In genomic region chr13:51626749-51627148, GRCh38 we compare ENCODE assay signal across 1 cellular context.
TF ChIP-seq lines count a peak whose summit lies in the region.

No MANE protein-coding gene starts in this region.

TF ChIP-seq in HepG2, 621 proteins besides CTCF, POLR2A, EP300 and RAD21:
- TF ChIP-seq ZNF772 (CRISPR knock-in tag; IDR thresholded peaks at IDR 0.05) (no peak), ZNF512B (CRISPR knock-in tag; IDR thresholded peaks at IDR 0.05; ENCODE audit: borderline replicate concordance) (no peak), MAFK (conservative IDR thresholded peaks at IDR 0.05 in 1 of 2, IDR thresholded peaks at IDR 0.05 in 1 of 2; ENCODE audit: low read length in 2 of 2) (no peak), ZNF878 (CRISPR knock-in tag; IDR thresholded peaks at IDR 0.05) (no peak), RFX5 (IDR thresholded peaks at IDR 0.05; ENCODE audit: low read depth, low read length) (no peak), TFE3 (CRISPR knock-in tag; IDR thresholded peaks at IDR 0.05) (no peak), ZNF180 (CRISPR knock-in tag; IDR thresholded peaks at IDR 0.05; ENCODE audit: borderline replicate concordance, low read depth) (no peak), ZNF460 (CRISPR knock-in tag; IDR thresholded peaks at IDR 0.05; ENCODE audit: borderline replicate concordance) (no peak), ZNF75D (CRISPR knock-in tag; IDR thresholded peaks at IDR 0.05; ENCODE audit: borderline replicate concordance) (no peak), HNRNPL (IDR thresholded peaks at IDR 0.05; ENCODE audit: low read depth, low read length) (peak; percentile 61; the same call in 1 of the 2 replicates), HIVEP1 (CRISPR knock-in tag; IDR thresholded peaks at IDR 0.05) (no peak), SALL2 (CRISPR knock-in tag; IDR thresholded peaks at IDR 0.05) (no peak), AGO2 (optimal IDR thresholded peaks at IDR 0.05; ENCODE audit: low read depth, low read length) (peak; percentile 41)
